In the genomic region with DNA sequence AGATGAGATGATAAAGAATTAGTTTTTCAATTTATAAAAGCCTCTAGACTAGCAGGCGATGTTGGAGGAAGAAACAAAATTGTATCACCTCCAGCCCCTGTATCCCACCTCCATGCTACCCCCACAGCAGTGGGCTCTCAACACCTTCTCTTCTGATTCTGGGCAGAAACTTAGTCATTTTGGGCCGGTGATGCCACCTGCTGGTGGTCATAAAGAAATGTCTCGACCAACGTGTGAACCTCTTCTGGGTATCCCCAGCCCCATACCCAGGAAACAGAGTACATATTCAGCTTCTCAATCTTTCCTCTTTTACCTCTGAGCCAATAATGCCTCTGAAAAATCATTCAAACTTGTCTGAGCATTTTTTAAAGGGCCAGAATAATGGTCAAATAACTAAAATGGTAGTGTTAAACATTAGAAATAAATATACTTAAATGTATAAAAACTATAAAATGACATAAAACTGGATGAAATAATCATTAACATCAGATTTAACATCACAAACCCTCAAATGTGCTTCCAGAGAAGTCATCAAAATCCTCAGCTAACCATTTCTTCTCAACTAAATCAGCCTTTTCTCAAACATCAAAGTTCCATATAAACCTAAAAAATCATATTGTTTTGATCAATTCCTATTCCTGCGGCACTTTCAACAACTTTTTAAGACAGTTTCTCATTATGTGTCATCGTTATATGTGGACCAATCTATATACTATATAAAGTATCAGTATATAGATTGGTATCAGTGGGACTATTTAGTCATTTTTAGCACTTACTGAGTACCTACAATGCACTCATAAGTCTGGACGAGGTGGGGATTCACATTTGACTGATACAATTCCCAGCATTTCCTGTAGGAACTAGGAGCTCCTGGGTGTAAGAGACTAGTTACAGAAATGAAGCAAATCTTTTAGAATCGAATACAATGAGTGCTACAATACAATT, we compare ENCODE assay signal across 8 cellular contexts.
A peak's percentile ranks its signal among the peaks of the same experiment; 100 is the strongest.
DNase-seq lines count a peak whose midpoint lies in the region; ATAC-seq and TF ChIP-seq lines count a peak whose summit lies in the region.

No MANE protein-coding gene starts in this region.

- no peak overlapping the region for H3K27ac Mint-ChIP-seq in Caco-2 (ENCODE audit: unreplicated experiment)

- ATAC-seq in HG02840 (IDR thresholded peaks at IDR 0.05; ENCODE audit: low FRiP score, unreplicated experiment): no peak

- H3K4me1 ChIP-seq in Caco-2: no peaks in the 10 kb centered on the region

- H3K9me3 Mint-ChIP-seq in Caco-2 (ENCODE audit: unreplicated experiment): no peaks in the 10 kb centered on the region

- no peaks in the 10 kb centered on the region for H3K27me3 Mint-ChIP-seq in Caco-2 (ENCODE audit: insufficient read depth, unreplicated experiment)

- no peak overlapping the region for H3K4me3 ChIP-seq in Caco-2 (ENCODE audit: low read depth, low read length)

- peaks cover 4% of the 10 kb centered on the region; the same call in 1 of the 2 replicates for H3K36me3 ChIP-seq in Caco-2 (ENCODE audit: control insufficient read depth, insufficient read depth, low read length)

- no peaks in the 10 kb centered on the region for H3K9me3 ChIP-seq in Caco-2

- peak; percentile 64 to 68 for DNase-seq in Caco-2
- peak; percentile 54 for DNase-seq in HPDE6-E6E7 (ENCODE audit: extremely low spot score)
- peak; percentile 69 for DNase-seq in OCI-M1 (lab: John Stamatoyannopoulos, UW)
- DNase-seq in activated T-cell treated with anti-CD3 and anti-CD28 coated beads for 48 hours (ENCODE audit: low read depth): peak; percentile 48
- peak; percentile 66 for DNase-seq in fibroblast of peridontal ligament (ENCODE audit: extremely low read depth)
- peak; percentile 10 for DNase-seq in non-pigmented ciliary epithelial cell (ENCODE audit: low read depth)
- DNase-seq in superior temporal gyrus (ENCODE audit: extremely low spot score): peak; percentile 72

- TF ChIP-seq CTCF in Caco-2 (IDR thresholded peaks at IDR 0.05; ENCODE audit: insufficient read depth in 1 of 2, low read depth in 1 of 2, low read length in 1 of 2, severe bottlenecking in 1 of 2, unreplicated experiment in 1 of 2): peak; percentile 66 to 85

- intact Hi-C loops in Caco-2 (cut with micrococcal nuclease; ENCODE audit: unreplicated experiment): no loop called here

- H3K36me3 Mint-ChIP-seq in Caco-2 (ENCODE audit: insufficient read depth, unreplicated experiment): peaks cover 36% of the 10 kb centered on the region

- POLR2A ChIA-PET in Caco-2 (lab: Charles Lee): no interaction called here

- H3K4me3 Mint-ChIP-seq in Caco-2 (ENCODE audit: unreplicated experiment): no peak overlapping the region

- CTCF ChIA-PET in Caco-2 (lab: Charles Lee): interaction anchor here (0.6 to 0.8 kb wide), 3 partner anchors 14 to 142 kb away, joined by 4 to 7 read pairs (median 4); no protein-coding TSS in a partner anchor

- peaks cover 13% of the 10 kb centered on the region for H3K4me1 Mint-ChIP-seq in Caco-2 (ENCODE audit: low read depth, unreplicated experiment)

- no peaks in the 10 kb centered on the region for H3K27me3 ChIP-seq in Caco-2 (replicated peaks; ENCODE audit: control insufficient read depth, insufficient read depth, low read length)

- no TSS peak for BruUV-seq in Caco-2 (replicated peaks; lab: Mats Ljungman, UMichigan)

Comparison
In these comparisons a context has a peak if more than half of its experiments do, and no peak if none do; other contexts are left out.
1. DNase-seq: peak in every context shown above with its lines; median percentile 72 in superior temporal gyrus; 69 in OCI-M1; 66 in Caco-2; 66 in fibroblast of peridontal ligament; 54 in HPDE6-E6E7; 48 in activated T-cell treated with anti-CD3 and anti-CD28 coated beads for 48 hours; 10 in non-pigmented ciliary epithelial cell.